8 cellular contexts compared by ENCODE assay signal in the genomic region with DNA sequence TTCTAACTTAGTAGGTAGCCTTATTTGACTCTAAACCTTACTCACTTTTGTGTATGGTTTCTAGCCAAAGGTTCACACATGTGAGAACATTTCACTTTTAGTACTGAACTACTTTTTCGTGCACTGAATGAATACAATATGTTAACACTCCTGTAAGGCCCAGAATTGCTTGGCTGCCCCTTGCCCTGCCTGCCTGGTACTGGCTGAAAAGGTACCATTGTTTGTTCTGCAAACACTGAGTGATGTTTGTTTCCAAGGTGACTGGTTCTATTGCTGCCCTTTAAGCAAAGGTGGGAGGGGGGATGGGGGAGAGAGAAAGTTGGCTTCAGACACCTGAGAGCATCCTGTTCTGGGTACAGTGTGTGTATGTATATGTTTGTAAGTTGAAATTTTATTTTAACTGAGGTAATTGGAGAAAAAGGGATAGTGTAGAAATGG. TPM values are rescaled to one million over a fixed set of nuclear protein-coding genes. Genes with fewer than 3 reads are reported as not detected.
DNase-seq lines count a peak whose midpoint lies in the region; ATAC-seq and TF ChIP-seq lines count a peak whose summit lies in the region.

No MANE protein-coding gene starts in this region.

- peak; percentile 37 for DNase-seq in HCT116 (ENCODE audit: low read depth, low spot score)
- DNase-seq in NCI-H526 treated with DMSO at 0.1 percent for 48 hours (lab: John Stamatoyannopoulos, UW), result peak; percentile 92
- DNase-seq in mammary epithelial cell, result peak; percentile 49
- DNase-seq in natural killer cell treated with Interleukin-12 subunit alpha and Interleukin-12 subunit beta and Interleukin-15 and Interleukin-18, amount 100 ng/mL, for 72 hours (ENCODE audit: low spot score), result no peak
- no peak for DNase-seq in T-helper 9 cell
- no peak for DNase-seq in retina

- H3K36me3 Mint-ChIP-seq in natural killer cell treated with Interleukin-12 subunit alpha and Interleukin-12 subunit beta and Interleukin-15 and Interleukin-18, amount 100 ng/mL, for 72 hours, result no peaks in the 10 kb centered on the region

- TF ChIP-seq POLR2A in HCT116 (IDR thresholded peaks at IDR 0.05; ENCODE audit: borderline replicate concordance, extremely low read depth, insufficient read depth, insufficient read length), result no peak

- H3K4me3 ChIP-seq in HCT116 (replicated peaks in 1 of 2; ENCODE audit: low read depth in 1 of 2, low read length in 2 of 2), result no peak overlapping the region
- no peak overlapping the region for H3K4me3 ChIP-seq in mammary epithelial cell (replicated peaks in 1 of 3; ENCODE audit: insufficient read depth in 1 of 3, low read depth in 2 of 3, low read length in 3 of 3)

- H3K9me3 ChIP-seq in HCT116 (ENCODE audit: control insufficient read depth in 1 of 2, insufficient read depth in 1 of 2, low read depth in 1 of 2, low read length in 2 of 2) (no peaks in the 10 kb centered on the region), mammary epithelial cell (replicated peaks; ENCODE audit: insufficient read depth, low read length) (no peaks in the 10 kb centered on the region)

- no peaks in the 10 kb centered on the region for H3K9me2 ChIP-seq in HCT116 (ENCODE audit: insufficient read depth)

- TF ChIP-seq CTCF in HCT116 (IDR thresholded peaks at IDR 0.05 in 2 of 3, conservative IDR thresholded peaks at IDR 0.05 in 1 of 3; ENCODE audit: borderline replicate concordance in 1 of 3, insufficient read depth in 1 of 3, low read depth in 2 of 3, low read length in 2 of 3), result no peak
- no peak for TF ChIP-seq CTCF in mammary epithelial cell (conservative IDR thresholded peaks at IDR 0.05 in 1 of 2, IDR thresholded peaks at IDR 0.05 in 1 of 2; ENCODE audit: extremely low read depth in 1 of 2, insufficient read depth in 1 of 2, low read depth in 1 of 2, low read length in 2 of 2)

- peak overlapping the region; percentile 88 for H3K4me3 Mint-ChIP-seq in natural killer cell treated with Interleukin-12 subunit alpha and Interleukin-12 subunit beta and Interleukin-15 and Interleukin-18, amount 100 ng/mL, for 72 hours

- H3K9me3 Mint-ChIP-seq in natural killer cell treated with Interleukin-12 subunit alpha and Interleukin-12 subunit beta and Interleukin-15 and Interleukin-18, amount 100 ng/mL, for 72 hours, result no peaks in the 10 kb centered on the region

- in situ Hi-C loops in mammary epithelial cell (cut with MboI; ENCODE audit: low sequenced_read_pairs in 2 of 2), result no loop called here

- ATAC-seq in HCT116 (no peak), GM18909 (IDR thresholded peaks at IDR 0.05; ENCODE audit: poor library complexity, unreplicated experiment) (no peak), GM19035 (IDR thresholded peaks at IDR 0.05; ENCODE audit: unreplicated experiment) (no peak)
- ATAC-seq in natural killer cell treated with Interleukin-12 subunit alpha and Interleukin-12 subunit beta and Interleukin-15 and Interleukin-18, amount 100 ng/mL, for 72 hours, result no peak

- 13% methylated on average over 1 of the region's 1 CpG for WGBS in mammary epithelial cell (ENCODE audit: low coverage, missing lambda C conversion rate)

- POLR2A ChIA-PET in HCT116 (lab: Charles Lee), result no interaction called here

- H3K36me3 ChIP-seq in HCT116 (ENCODE audit: control insufficient read depth in 1 of 2, insufficient read depth in 2 of 2, low read length in 2 of 2), result no peaks in the 10 kb centered on the region
- H3K36me3 ChIP-seq in mammary epithelial cell (ENCODE audit: insufficient read depth, low read length), result no peaks in the 10 kb centered on the region

- H3K27me3 Mint-ChIP-seq in natural killer cell treated with Interleukin-12 subunit alpha and Interleukin-12 subunit beta and Interleukin-15 and Interleukin-18, amount 100 ng/mL, for 72 hours, result no peaks in the 10 kb centered on the region

- no peak overlapping the region for H2AFZ ChIP-seq in HCT116 (ENCODE audit: low read depth, low read length, poor library complexity, severe bottlenecking)
- H2AFZ ChIP-seq in mammary epithelial cell (ENCODE audit: low read depth, low read length), result no peak overlapping the region

- H3K9ac ChIP-seq in HCT116 (ENCODE audit: low read length) (no peak overlapping the region), mammary epithelial cell (ENCODE audit: insufficient read depth, low read length) (no peak overlapping the region)

- dilution Hi-C loops in mammary epithelial cell (cut with HindIII; ENCODE audit: low sequenced_read_pairs), result no loop called here

- peaks cover 47 to 56% of the 10 kb centered on the region in 2 donors for H3K4me1 Mint-ChIP-seq in natural killer cell treated with Interleukin-12 subunit alpha and Interleukin-12 subunit beta and Interleukin-15 and Interleukin-18, amount 100 ng/mL, for 72 hours (ENCODE audit: low read depth in 2 of 2)

- BruUV-seq in HCT116 (replicated peaks; lab: Mats Ljungman, UMichigan), result no TSS peak
- no TSS peak for BruUV-seq in mammary epithelial cell (replicated peaks; lab: Mats Ljungman, UMichigan)

- peaks cover 12 to 54% of the 10 kb centered on the region in 2 experiments; a peak in 3 of 4 replicates for H3K4me1 ChIP-seq in HCT116 (ENCODE audit: control insufficient read depth in 1 of 2, insufficient read depth in 2 of 2, low read length in 2 of 2)
- H3K4me1 ChIP-seq in mammary epithelial cell (ENCODE audit: insufficient read depth, low read length), result peaks cover 40% of the 10 kb centered on the region

- H3K27ac ChIP-seq in HCT116 (ENCODE audit: low read depth, low read length) (no peak overlapping the region), mammary epithelial cell (ENCODE audit: insufficient read depth, low read depth, low read length) (peak overlapping the region; percentile 78)

- TF ChIP-seq RAD21 in HCT116 (IDR thresholded peaks at IDR 0.05; ENCODE audit: low read depth), result no peak

- RAD21 ChIA-PET in HCT116 (lab: Charles Lee; ENCODE audit: low non-redundant PET in 1 of 2, low total read pairs in 2 of 2, uncharacterized antibody in 2 of 2, unreplicated experiment in 2 of 2), result no interaction called here

- peak overlapping the region; percentile 92 for H3K27ac Mint-ChIP-seq in natural killer cell treated with Interleukin-12 subunit alpha and Interleukin-12 subunit beta and Interleukin-15 and Interleukin-18, amount 100 ng/mL, for 72 hours

- H3K27me3 ChIP-seq in HCT116 (ENCODE audit: insufficient read depth, low read length) (no peaks in the 10 kb centered on the region), mammary epithelial cell (ENCODE audit: insufficient read depth, low read length) (no peaks in the 10 kb centered on the region)

- no peak overlapping the region for H3K4me2 ChIP-seq in HCT116 (ENCODE audit: low read length)
- H3K4me2 ChIP-seq in mammary epithelial cell (ENCODE audit: insufficient read depth, low read depth, low read length), result no peak overlapping the region

- CTCF ChIA-PET in HCT116 (lab: Charles Lee) (no interaction called here), mammary epithelial cell (lab: Charles Lee; ENCODE audit: low non-redundant PET) (no interaction called here)

- intact Hi-C loops in HCT116 (cut with micrococcal nuclease), result no loop called here
- intact Hi-C loops in mammary epithelial cell (cut with micrococcal nuclease), result no loop called here

- peaks cover 90% of the 10 kb centered on the region for H3K79me2 ChIP-seq in HCT116 (ENCODE audit: insufficient read depth, low read length)
- peaks cover 96% of the 10 kb centered on the region for H3K79me2 ChIP-seq in mammary epithelial cell (ENCODE audit: insufficient read depth, low read length)

- no peaks in the 10 kb centered on the region; the same call in 1 of the 2 replicates for H4K20me1 ChIP-seq in HCT116 (ENCODE audit: insufficient read depth)
- H4K20me1 ChIP-seq in mammary epithelial cell (ENCODE audit: insufficient read depth, low read length), result no peaks in the 10 kb centered on the region

TF ChIP-seq in HCT116, 20 proteins besides CTCF, POLR2A, EP300 and RAD21 (continues in another document):
- no peak for TF ChIP-seq SRF (IDR thresholded peaks at IDR 0.05; ENCODE audit: low read depth)
- no peak for TF ChIP-seq ZNF274 (IDR thresholded peaks at IDR 0.05; ENCODE audit: low read depth, low read length)
- no peak for TF ChIP-seq SIN3A (IDR thresholded peaks at IDR 0.05; ENCODE audit: low read depth)
- TF ChIP-seq ZFX (IDR thresholded peaks at IDR 0.05), result no peak
- no peak for TF ChIP-seq EGR1 (IDR thresholded peaks at IDR 0.05; ENCODE audit: low read depth)
- no peak for TF ChIP-seq EZH2 (IDR thresholded peaks at IDR 0.05)
- no peak for TF ChIP-seq TCF7L2 (IDR thresholded peaks at IDR 0.05; ENCODE audit: borderline replicate concordance, extremely low read depth, insufficient read depth, insufficient read length)
- TF ChIP-seq CEBPB (IDR thresholded peaks at IDR 0.05; ENCODE audit: low read depth), result no peak
- no peak for TF ChIP-seq YY1 (IDR thresholded peaks at IDR 0.05; ENCODE audit: extremely low read depth, insufficient replicate concordance, low read depth, low read length)
- TF ChIP-seq JUND (IDR thresholded peaks at IDR 0.05), result no peak
- TF ChIP-seq POLR2AphosphoS5 (IDR thresholded peaks at IDR 0.05; ENCODE audit: low read depth, low read length), result no peak

RNA-seq across cellular contexts. Expression of a gene that starts 31.2 kb away (rescaled TPM):
- total RNA-seq in HCT116 (2021; ENCODE audit: unreplicated experiment) (47.9 TPM), mammary epithelial cell (10 to 100 TPM; 25.3 to 39.3 TPM)
- 21.4 and 26.4 TPM in 2 replicates for polyA plus RNA-seq in HCT116 (2012)
- 3.7 TPM for polyA plus RNA-seq in mammary epithelial cell
- 77.1 TPM for polyA minus RNA-seq in mammary epithelial cell
- total RNA-seq in natural killer cell treated with Interleukin-12 subunit alpha and Interleukin-12 subunit beta and Interleukin-15 and Interleukin-18, amount 100 ng/mL, for 72 hours, result 10 to 100 TPM; 20.6 to 27.5 TPM

Comparison
In these comparisons a context has a peak if more than half of its experiments do, and no peak if none do; other contexts are left out.
1. DNase-seq: peak in HCT116 (single experiment), NCI-H526 treated with DMSO at 0.1 percent for 48 hours (single experiment) and mammary epithelial cell (single experiment); none in natural killer cell treated with Interleukin-12 subunit alpha and Interleukin-12 subunit beta and Interleukin-15 and Interleukin-18, amount 100 ng/mL, for 72 hours (single experiment), T-helper 9 cell (single experiment) and retina (single experiment).